Comparison of ENCODE assay signal across 14 cellular contexts in genomic region chr11:13334068-13334785, GRCh38. TPM values are rescaled to one million over a fixed set of nuclear protein-coding genes. Genes with fewer than 3 reads are reported as not detected.
DNase-seq lines count a peak whose midpoint lies in the region; ATAC-seq, FAIRE-seq and TF ChIP-seq lines count a peak whose summit lies in the region.
"Had no signal": no experiment of that assay in that cellular context is flagged by ENCODE, and none has a peak within 500 bp of the region (broad histone marks: within the 10 kb centered on the region; RNA-seq: fewer than 3 reads in every experiment).

No MANE protein-coding gene starts in this region.

- H4K5ac ChIP-seq in IMR-90 (ENCODE audit: low read depth, low read length), result no peak overlapping the region; the same call in 1 of the 2 replicates

- H3K4me1 Mint-ChIP-seq in CD8-positive, alpha-beta T cell (ENCODE audit: low read depth), result peaks cover 82% of the 10 kb centered on the region
- H3K4me1 Mint-ChIP-seq in natural killer cell, result peaks cover 80 to 81% of the 10 kb centered on the region in 2 donors

- H3K9ac ChIP-seq in IMR-90 (ENCODE audit: low read depth, low read length), result no peak overlapping the region

- H3K27me3 ChIP-seq in CD8-positive, alpha-beta T cell (ENCODE audit: insufficient read depth, low read length), result no peaks in the 10 kb centered on the region
- H3K27me3 ChIP-seq in IMR-90 (ENCODE audit: control insufficient read depth, insufficient read depth, low read length) (no peaks in the 10 kb centered on the region), bronchial epithelial cell (ENCODE audit: control insufficient read depth, insufficient read depth, low read length) (no peaks in the 10 kb centered on the region)

- intact Hi-C loops in CD8-positive, alpha-beta T cell (cut with DNase I, micrococcal nuclease), result loop anchor here (2.0 kb wide), 3 partner anchors 83 to 151 kb away; no protein-coding TSS in a partner anchor
- intact Hi-C loops in IMR-90 (cut with micrococcal nuclease) (loop anchor here (2.0 kb wide), 1 partner anchor 123 kb away; no protein-coding TSS in a partner anchor), natural killer cell (cut with micrococcal nuclease) (no loop called here)

- H3K18ac ChIP-seq in IMR-90 (ENCODE audit: low read depth, low read length), result no peak overlapping the region

- peaks cover 32 to 68% of the 10 kb centered on the region in 2 experiments for H3K79me1 ChIP-seq in IMR-90 (ENCODE audit: low read depth in 1 of 2, low read length in 2 of 2)

- dilution Hi-C loops in IMR-90 (cut with HindIII; ENCODE audit: low sequenced_read_pairs, unreplicated experiment), result no loop called here

- peaks cover 7% of the 10 kb centered on the region for H3K36me3 ChIP-seq in CD8-positive, alpha-beta T cell (ENCODE audit: insufficient read depth, low read length)
- no peaks in the 10 kb centered on the region for H3K36me3 ChIP-seq in IMR-90 (ENCODE audit: control insufficient read depth, insufficient read depth, low read length)
- no peaks in the 10 kb centered on the region for H3K36me3 ChIP-seq in bronchial epithelial cell (ENCODE audit: control insufficient read depth, insufficient read depth, low read length)
- H3K36me3 ChIP-seq: prostate gland, WERI-Rb-1 had no signal

- H3K9me3 Mint-ChIP-seq in CD8-positive, alpha-beta T cell, result no peaks in the 10 kb centered on the region
- H3K9me3 Mint-ChIP-seq in natural killer cell, result no peaks in the 10 kb centered on the region

- ATAC-seq in CD8-positive, alpha-beta T cell, result no peak
- ATAC-seq in IMR-90 (ENCODE audit: low read depth), result no peak
- ATAC-seq in natural killer cell, result no peak

- no TSS peak for BruUV-seq in IMR-90 (replicated peaks; lab: Mats Ljungman, UMichigan)

- DNase-seq in CD8-positive, alpha-beta T cell, result no peak
- DNase-seq in IMR-90 (no peak), bronchial epithelial cell (ENCODE audit: low read depth) (peak; percentile 45), natural killer cell (no peak), NCI-H446 (lab: John Stamatoyannopoulos, UW) (no peak), retina (no peak), DMS153 treated with DMSO at 0.1 percent for 48 hours (lab: John Stamatoyannopoulos, UW; ENCODE audit: unreplicated experiment) (no peak)
- DNase-seq: head of caudate nucleus, NCI-H1105 treated with DMSO at 0.1 percent for 48 hours, NCI-H2171, WERI-Rb-1 had no signal

- H2AK5ac ChIP-seq in IMR-90 (ENCODE audit: low read depth, low read length), result peak overlapping the region; percentile 77; the same call in 1 of the 2 replicates

- H3K4me3 ChIP-seq in CD8-positive, alpha-beta T cell (ENCODE audit: low read depth, low read length), result no peak overlapping the region
- no peak overlapping the region for H3K4me3 ChIP-seq in IMR-90 (ENCODE audit: insufficient read depth, low read depth, low read length)
- no peak overlapping the region for H3K4me3 ChIP-seq in bronchial epithelial cell (ENCODE audit: low read depth, low read length)
- H3K4me3 ChIP-seq: prostate gland had no signal

- no peak overlapping the region for H2AFZ ChIP-seq in IMR-90 (replicated peaks; ENCODE audit: low read length, poor library complexity)

- peak overlapping the region; percentile 55 for H3K4ac ChIP-seq in IMR-90 (ENCODE audit: low read depth, low read length)

- 100% methylated on average over 1 of the region's 4 CpGs; no CpG with 5 or more reads in 1 of the 2 experiments for WGBS in IMR-90 (ENCODE audit: extremely low coverage in 2 of 2, insufficient read length in 1 of 2), 2 experiments

- TF ChIP-seq POLR2A in IMR-90 (IDR thresholded peaks at IDR 0.05; ENCODE audit: low read depth, low read length), result no peak

- no peak overlapping the region for H2AK9ac ChIP-seq in IMR-90 (replicated peaks; ENCODE audit: low read depth, low read length, poor library complexity)

- peak overlapping the region; percentile 60; the same call in 1 of the 2 replicates for H3K14ac ChIP-seq in IMR-90 (replicated peaks; ENCODE audit: low read depth, low read length)

- peak overlapping the region; percentile 51; the same call in 1 of the 2 replicates for H3K23ac ChIP-seq in IMR-90 (ENCODE audit: low read depth, low read length)

- no peak for TF ChIP-seq RAD21 in IMR-90 (IDR thresholded peaks at IDR 0.05; ENCODE audit: low read length)

- peaks cover 39% of the 10 kb centered on the region for H3K9me1 ChIP-seq in IMR-90 (ENCODE audit: insufficient read depth, low read length)

- H3K27me3 Mint-ChIP-seq in CD8-positive, alpha-beta T cell (ENCODE audit: low read depth), result no peaks in the 10 kb centered on the region
- no peaks in the 10 kb centered on the region for H3K27me3 Mint-ChIP-seq in natural killer cell (ENCODE audit: low read depth in 2 of 2)

- in situ Hi-C loops in IMR-90 (cut with MboI; ENCODE audit: low sequenced_read_pairs), result loop anchor here (25.0 kb wide), 1 partner anchor 1022 kb away; no protein-coding TSS in a partner anchor

- H4K20me1 ChIP-seq in IMR-90 (ENCODE audit: insufficient read depth, low read length), result no peaks in the 10 kb centered on the region

- no peak overlapping the region for H3K4me2 ChIP-seq in IMR-90 (ENCODE audit: low read depth, low read length)

- peak overlapping the region in 1 of 2 experiments; percentile 42; a peak in 2 of 4 replicates for H4K8ac ChIP-seq in IMR-90 (ENCODE audit: low read depth in 2 of 2, low read length in 2 of 2)

- H2BK15ac ChIP-seq in IMR-90 (ENCODE audit: low read depth, low read length), result peak overlapping the region; percentile 51; the same call in 2 of the 3 replicates

- no peak overlapping the region for H3K4me3 Mint-ChIP-seq in CD8-positive, alpha-beta T cell
- no peak overlapping the region for H3K4me3 Mint-ChIP-seq in natural killer cell

- H3K27ac Mint-ChIP-seq in CD8-positive, alpha-beta T cell, result peak overlapping the region; percentile 24
- peak overlapping the region; percentile 79 to 86 for H3K27ac Mint-ChIP-seq in natural killer cell

- CTCF ChIA-PET in CD8-positive, alpha-beta T cell (lab: Charles Lee), result interaction anchor here (0.9 to 5.5 kb wide), 14 partner anchors 8 to 371 kb away, joined by 3 to 60 read pairs (median 14); no protein-coding TSS in a partner anchor
- CTCF ChIA-PET in IMR-90 (lab: Yijun Ruan, JAX), result interaction anchor here (0.5 to 4.9 kb wide), 8 partner anchors 9 to 135 kb away, joined by 3 to 39 read pairs (median 6); no protein-coding TSS in a partner anchor

- no peak overlapping the region for H3K56ac ChIP-seq in IMR-90 (ENCODE audit: extremely low read depth, insufficient read depth, low read length)

- no peak overlapping the region for H2BK5ac ChIP-seq in IMR-90 (ENCODE audit: low read depth, low read length, poor library complexity, severe bottlenecking)

- H4K91ac ChIP-seq in IMR-90 (ENCODE audit: insufficient read depth, low read depth, low read length), result peak overlapping the region; percentile 69

- FAIRE-seq in bronchial epithelial cell (lab: Jason Lieb, UNC), result no peak
- FAIRE-seq: G401.6 had no signal

- H3K4me1 ChIP-seq in CD8-positive, alpha-beta T cell (ENCODE audit: insufficient read depth, low read length), result peaks cover 48% of the 10 kb centered on the region
- H3K4me1 ChIP-seq in IMR-90 (ENCODE audit: control insufficient read depth, insufficient read depth, low read length), result peaks cover 21% of the 10 kb centered on the region
- H3K4me1 ChIP-seq: prostate gland had no signal

- no peak for TF ChIP-seq CTCF in CD8-positive, alpha-beta T cell (IDR thresholded peaks at IDR 0.05)
- no peak for TF ChIP-seq CTCF in IMR-90 (conservative IDR thresholded peaks at IDR 0.05; ENCODE audit: low read depth, low read length)
- TF ChIP-seq CTCF in bronchial epithelial cell (IDR thresholded peaks at IDR 0.05; ENCODE audit: insufficient read depth, low read length, severe bottlenecking), result no peak
- no peak for TF ChIP-seq CTCF in natural killer cell (IDR thresholded peaks at IDR 0.05)

- POLR2A ChIA-PET in CD8-positive, alpha-beta T cell (lab: Charles Lee), result interaction anchor here (1.6 kb wide), 1 partner anchor 57 kb away, joined by 4 read pairs; the partner anchor contains the start of gene BMAL1
- POLR2A ChIA-PET in IMR-90 (lab: Charles Lee; ENCODE audit: unreplicated experiment), result no interaction called here

- H3K27ac ChIP-seq in CD8-positive, alpha-beta T cell (ENCODE audit: low read depth, low read length), result no peak overlapping the region
- H3K27ac ChIP-seq in IMR-90 (ENCODE audit: insufficient read depth, low read length), result no peak overlapping the region; the same call in 1 of the 2 replicates
- H3K27ac ChIP-seq: prostate gland, WERI-Rb-1 had no signal

- no peaks in the 10 kb centered on the region for H3K9me3 ChIP-seq in CD8-positive, alpha-beta T cell (ENCODE audit: low read length)
- no peaks in the 10 kb centered on the region for H3K9me3 ChIP-seq in IMR-90 (ENCODE audit: control insufficient read depth, insufficient read depth, low read length)
- H3K9me3 ChIP-seq: prostate gland had no signal

- H3K36me3 Mint-ChIP-seq in CD8-positive, alpha-beta T cell, result peaks cover 15% of the 10 kb centered on the region
- H3K36me3 Mint-ChIP-seq in natural killer cell, result no peaks in the 10 kb centered on the region

- H2BK120ac ChIP-seq in IMR-90 (ENCODE audit: low read depth, low read length), result peak overlapping the region; percentile 62; the same call in 1 of the 2 replicates

- peak overlapping the region; percentile 71 for H2BK20ac ChIP-seq in IMR-90 (ENCODE audit: low read depth, low read length)

TF ChIP-seq in IMR-90, 13 proteins besides CTCF, POLR2A, EP300 and RAD21 (continues in another document):
- no peak for TF ChIP-seq CHD1 (IDR thresholded peaks at IDR 0.05; ENCODE audit: low read depth, low read length)
- no peak for TF ChIP-seq RCOR1 (IDR thresholded peaks at IDR 0.05; ENCODE audit: insufficient replicate concordance, low read length)
- peak; percentile 80 for TF ChIP-seq MAFK (IDR thresholded peaks at IDR 0.05; ENCODE audit: low read depth, low read length)
- peak; percentile 92 for TF ChIP-seq NFE2L2 (IDR thresholded peaks at IDR 0.05; ENCODE audit: low read depth, low read length)
- no peak for TF ChIP-seq RFX5 (IDR thresholded peaks at IDR 0.05; ENCODE audit: low read depth, low read length)
- TF ChIP-seq ELK1 (IDR thresholded peaks at IDR 0.05; ENCODE audit: borderline replicate concordance, low read depth, low read length), result no peak

RNA-seq across cellular contexts. Expression of gene BMAL1, which starts 56.6 kb away (rescaled TPM):
- 100 to 1,000 TPM; 109 to 119 TPM for total RNA-seq in CD8-positive, alpha-beta T cell
- total RNA-seq in IMR-90 (2012; rRNA removed), result 9.9 and 13.1 TPM in 2 replicates
- 7.5 and 8.8 TPM in 2 replicates for polyA plus RNA-seq in IMR-90 (2012; rRNA removed)
- 3.2 and 7.1 TPM in 2 replicates for polyA plus RNA-seq in IMR-90 (2012; cell fraction: cytosol; rRNA removed)
- 7.6 and 22.8 TPM in 2 replicates for polyA plus RNA-seq in IMR-90 (2012; cell fraction: nucleus; rRNA removed; ENCODE audit: low replicate concordance)
- total RNA-seq in bronchial epithelial cell, result 36.6 and 39.9 TPM in 2 replicates
- 100 to 1,000 TPM; 142 to 162 (median 145) TPM for total RNA-seq in natural killer cell
- total RNA-seq: OCI-LY7 had no signal
